ENCODE assay signal across 1 cellular context in the genomic region with DNA sequence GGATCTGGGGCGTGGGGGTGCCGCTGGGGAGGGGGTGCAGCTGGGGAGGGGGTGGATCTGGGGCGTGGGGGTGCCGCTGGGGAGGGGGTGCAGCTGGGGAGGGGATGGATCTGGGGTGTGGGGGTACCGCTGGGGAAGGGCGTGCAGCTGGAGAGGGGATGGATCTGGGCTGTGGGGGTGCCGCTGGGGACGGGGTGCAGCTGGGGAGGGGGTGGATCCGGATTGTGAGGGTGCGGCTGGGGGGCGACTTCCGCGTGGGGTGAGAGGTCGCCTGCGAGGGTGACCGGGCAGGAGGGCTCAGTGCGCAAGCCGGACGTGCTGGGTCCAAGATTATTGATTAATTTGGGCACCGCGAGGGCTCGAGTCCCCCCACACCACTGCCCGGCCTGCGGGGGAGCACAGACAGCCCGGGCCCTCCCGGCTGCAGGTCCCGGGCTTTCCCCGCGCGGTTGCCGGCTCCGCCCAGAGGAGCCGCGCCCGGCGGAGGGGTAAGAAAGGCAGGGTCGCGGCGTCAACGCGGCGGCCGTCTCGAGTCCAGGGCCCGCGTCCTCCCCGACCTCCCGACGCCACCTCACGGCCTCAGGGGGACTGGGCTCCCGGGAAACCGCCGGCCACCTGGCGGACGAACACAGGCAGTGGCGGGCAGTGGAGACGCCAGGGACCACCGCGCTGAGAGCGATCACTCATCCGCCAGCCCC.
TF ChIP-seq lines count a peak whose summit lies in the region.

No MANE protein-coding gene starts in this region.

TF ChIP-seq in GM12878, 131 proteins besides CTCF, POLR2A, EP300 and RAD21 (continued from another document and continues in another):
- no peak for TF ChIP-seq RCOR1 (conservative IDR thresholded peaks at IDR 0.05; ENCODE audit: low read depth, low read length)
- no peak for TF ChIP-seq NFXL1 (IDR thresholded peaks at IDR 0.05; ENCODE audit: borderline replicate concordance)
- no peak for TF ChIP-seq ZNF687 (IDR thresholded peaks at IDR 0.05)
- TF ChIP-seq, protein P1, sequence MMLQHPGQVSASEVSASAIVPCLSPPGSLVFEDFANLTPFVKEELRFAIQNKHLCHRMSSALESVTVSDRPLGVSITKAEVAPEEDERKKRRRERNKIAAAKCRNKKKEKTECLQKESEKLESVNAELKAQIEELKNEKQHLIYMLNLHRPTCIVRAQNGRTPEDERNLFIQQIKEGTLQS (IDR thresholded peaks at IDR 0.05; ENCODE audit: borderline replicate concordance, extremely low read depth, low read depth, low read length), result no peak
- no peak for TF ChIP-seq PAX5 (IDR thresholded peaks at IDR 0.05; ENCODE audit: borderline replicate concordance, low read depth, low read length)
- TF ChIP-seq MEF2B (IDR thresholded peaks at IDR 0.05; ENCODE audit: partially characterized antibody, poor library complexity, severe bottlenecking), result no peak
- TF ChIP-seq BCL11A (IDR thresholded peaks at IDR 0.05; ENCODE audit: low read depth, low read length), result no peak
- no peak for TF ChIP-seq EZH2 (IDR thresholded peaks at IDR 0.05; ENCODE audit: borderline replicate concordance, control insufficient read depth, low read depth, low read length)
- peak; percentile 86 for TF ChIP-seq GATAD2B (conservative IDR thresholded peaks at IDR 0.05; ENCODE audit: low read depth)
- TF ChIP-seq NR2C2 (IDR thresholded peaks at IDR 0.05; ENCODE audit: borderline replicate concordance, control insufficient read depth, insufficient read length, low read depth), result no peak
- TF ChIP-seq ZBTB33 (IDR thresholded peaks at IDR 0.05), result no peak
- TF ChIP-seq, protein P2, sequence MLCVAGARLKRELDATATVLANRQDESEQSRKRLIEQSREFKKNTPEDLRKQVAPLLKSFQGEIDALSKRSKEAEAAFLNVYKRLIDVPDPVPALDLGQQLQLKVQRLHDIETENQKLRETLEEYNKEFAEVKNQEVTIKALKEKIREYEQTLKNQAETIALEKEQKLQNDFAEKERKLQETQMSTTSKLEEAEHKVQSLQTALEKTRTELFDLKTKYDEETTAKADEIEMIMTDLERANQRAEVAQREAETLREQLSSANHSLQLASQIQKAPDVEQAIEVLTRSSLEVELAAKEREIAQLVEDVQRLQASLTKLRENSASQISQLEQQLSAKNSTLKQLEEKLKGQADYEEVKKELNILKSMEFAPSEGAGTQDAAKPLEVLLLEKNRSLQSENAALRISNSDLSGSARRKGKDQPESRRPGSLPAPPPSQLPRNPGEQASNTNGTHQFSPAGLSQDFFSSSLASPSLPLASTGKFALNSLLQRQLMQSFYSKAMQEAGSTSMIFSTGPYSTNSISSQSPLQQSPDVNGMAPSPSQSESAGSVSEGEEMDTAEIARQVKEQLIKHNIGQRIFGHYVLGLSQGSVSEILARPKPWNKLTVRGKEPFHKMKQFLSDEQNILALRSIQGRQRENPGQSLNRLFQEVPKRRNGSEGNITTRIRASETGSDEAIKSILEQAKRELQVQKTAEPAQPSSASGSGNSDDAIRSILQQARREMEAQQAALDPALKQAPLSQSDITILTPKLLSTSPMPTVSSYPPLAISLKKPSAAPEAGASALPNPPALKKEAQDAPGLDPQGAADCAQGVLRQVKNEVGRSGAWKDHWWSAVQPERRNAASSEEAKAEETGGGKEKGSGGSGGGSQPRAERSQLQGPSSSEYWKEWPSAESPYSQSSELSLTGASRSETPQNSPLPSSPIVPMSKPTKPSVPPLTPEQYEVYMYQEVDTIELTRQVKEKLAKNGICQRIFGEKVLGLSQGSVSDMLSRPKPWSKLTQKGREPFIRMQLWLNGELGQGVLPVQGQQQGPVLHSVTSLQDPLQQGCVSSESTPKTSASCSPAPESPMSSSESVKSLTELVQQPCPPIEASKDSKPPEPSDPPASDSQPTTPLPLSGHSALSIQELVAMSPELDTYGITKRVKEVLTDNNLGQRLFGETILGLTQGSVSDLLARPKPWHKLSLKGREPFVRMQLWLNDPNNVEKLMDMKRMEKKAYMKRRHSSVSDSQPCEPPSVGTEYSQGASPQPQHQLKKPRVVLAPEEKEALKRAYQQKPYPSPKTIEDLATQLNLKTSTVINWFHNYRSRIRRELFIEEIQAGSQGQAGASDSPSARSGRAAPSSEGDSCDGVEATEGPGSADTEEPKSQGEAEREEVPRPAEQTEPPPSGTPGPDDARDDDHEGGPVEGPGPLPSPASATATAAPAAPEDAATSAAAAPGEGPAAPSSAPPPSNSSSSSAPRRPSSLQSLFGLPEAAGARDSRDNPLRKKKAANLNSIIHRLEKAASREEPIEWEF (IDR thresholded peaks at IDR 0.05; ENCODE audit: insufficient replicate concordance, low read depth, low read length), result no peak
- no peak for TF ChIP-seq ZSCAN29 (IDR thresholded peaks at IDR 0.05)
- TF ChIP-seq SMARCA5 (IDR thresholded peaks at IDR 0.05), result 0 out of 2 replicates have a peak, but pooled peaks have one; percentile 16
- no peak for TF ChIP-seq SPI1 (IDR thresholded peaks at IDR 0.05; ENCODE audit: borderline replicate concordance, insufficient read depth, low read depth, low read length)
- no peak for TF ChIP-seq NRF1 (conservative IDR thresholded peaks at IDR 0.05; ENCODE audit: low read depth, low read length)
- TF ChIP-seq, protein P3, sequence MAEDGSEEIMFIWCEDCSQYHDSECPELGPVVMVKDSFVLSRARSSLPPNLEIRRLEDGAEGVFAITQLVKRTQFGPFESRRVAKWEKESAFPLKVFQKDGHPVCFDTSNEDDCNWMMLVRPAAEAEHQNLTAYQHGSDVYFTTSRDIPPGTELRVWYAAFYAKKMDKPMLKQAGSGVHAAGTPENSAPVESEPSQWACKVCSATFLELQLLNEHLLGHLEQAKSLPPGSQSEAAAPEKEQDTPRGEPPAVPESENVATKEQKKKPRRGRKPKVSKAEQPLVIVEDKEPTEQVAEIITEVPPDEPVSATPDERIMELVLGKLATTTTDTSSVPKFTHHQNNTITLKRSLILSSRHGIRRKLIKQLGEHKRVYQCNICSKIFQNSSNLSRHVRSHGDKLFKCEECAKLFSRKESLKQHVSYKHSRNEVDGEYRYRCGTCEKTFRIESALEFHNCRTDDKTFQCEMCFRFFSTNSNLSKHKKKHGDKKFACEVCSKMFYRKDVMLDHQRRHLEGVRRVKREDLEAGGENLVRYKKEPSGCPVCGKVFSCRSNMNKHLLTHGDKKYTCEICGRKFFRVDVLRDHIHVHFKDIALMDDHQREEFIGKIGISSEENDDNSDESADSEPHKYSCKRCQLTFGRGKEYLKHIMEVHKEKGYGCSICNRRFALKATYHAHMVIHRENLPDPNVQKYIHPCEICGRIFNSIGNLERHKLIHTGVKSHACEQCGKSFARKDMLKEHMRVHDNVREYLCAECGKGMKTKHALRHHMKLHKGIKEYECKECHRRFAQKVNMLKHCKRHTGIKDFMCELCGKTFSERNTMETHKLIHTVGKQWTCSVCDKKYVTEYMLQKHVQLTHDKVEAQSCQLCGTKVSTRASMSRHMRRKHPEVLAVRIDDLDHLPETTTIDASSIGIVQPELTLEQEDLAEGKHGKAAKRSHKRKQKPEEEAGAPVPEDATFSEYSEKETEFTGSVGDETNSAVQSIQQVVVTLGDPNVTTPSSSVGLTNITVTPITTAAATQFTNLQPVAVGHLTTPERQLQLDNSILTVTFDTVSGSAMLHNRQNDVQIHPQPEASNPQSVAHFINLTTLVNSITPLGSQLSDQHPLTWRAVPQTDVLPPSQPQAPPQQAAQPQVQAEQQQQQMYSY (CRISPR knock-in tag; IDR thresholded peaks at IDR 0.05), result no peak
- TF ChIP-seq, protein P4, sequence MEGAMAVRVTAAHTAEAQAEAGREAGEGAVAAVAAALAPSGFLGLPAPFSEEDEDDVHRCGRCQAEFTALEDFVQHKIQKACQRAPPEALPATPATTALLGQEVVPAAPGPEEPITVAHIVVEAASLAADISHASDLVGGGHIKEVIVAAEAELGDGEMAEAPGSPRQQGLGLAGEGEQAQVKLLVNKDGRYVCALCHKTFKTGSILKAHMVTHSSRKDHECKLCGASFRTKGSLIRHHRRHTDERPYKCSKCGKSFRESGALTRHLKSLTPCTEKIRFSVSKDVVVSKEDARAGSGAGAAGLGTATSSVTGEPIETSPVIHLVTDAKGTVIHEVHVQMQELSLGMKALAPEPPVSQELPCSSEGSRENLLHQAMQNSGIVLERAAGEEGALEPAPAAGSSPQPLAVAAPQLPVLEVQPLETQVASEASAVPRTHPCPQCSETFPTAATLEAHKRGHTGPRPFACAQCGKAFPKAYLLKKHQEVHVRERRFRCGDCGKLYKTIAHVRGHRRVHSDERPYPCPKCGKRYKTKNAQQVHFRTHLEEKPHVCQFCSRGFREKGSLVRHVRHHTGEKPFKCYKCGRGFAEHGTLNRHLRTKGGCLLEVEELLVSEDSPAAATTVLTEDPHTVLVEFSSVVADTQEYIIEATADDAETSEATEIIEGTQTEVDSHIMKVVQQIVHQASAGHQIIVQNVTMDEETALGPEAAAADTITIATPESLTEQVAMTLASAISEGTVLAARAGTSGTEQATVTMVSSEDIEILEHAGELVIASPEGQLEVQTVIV (IDR thresholded peaks at IDR 0.05; ENCODE audit: borderline replicate concordance, partially characterized antibody), result no peak
- 0 out of 2 replicates have a peak, but pooled peaks have one; percentile 14 for TF ChIP-seq RUNX3 (IDR thresholded peaks at IDR 0.05; ENCODE audit: low read length)
- TF ChIP-seq, protein P5, sequence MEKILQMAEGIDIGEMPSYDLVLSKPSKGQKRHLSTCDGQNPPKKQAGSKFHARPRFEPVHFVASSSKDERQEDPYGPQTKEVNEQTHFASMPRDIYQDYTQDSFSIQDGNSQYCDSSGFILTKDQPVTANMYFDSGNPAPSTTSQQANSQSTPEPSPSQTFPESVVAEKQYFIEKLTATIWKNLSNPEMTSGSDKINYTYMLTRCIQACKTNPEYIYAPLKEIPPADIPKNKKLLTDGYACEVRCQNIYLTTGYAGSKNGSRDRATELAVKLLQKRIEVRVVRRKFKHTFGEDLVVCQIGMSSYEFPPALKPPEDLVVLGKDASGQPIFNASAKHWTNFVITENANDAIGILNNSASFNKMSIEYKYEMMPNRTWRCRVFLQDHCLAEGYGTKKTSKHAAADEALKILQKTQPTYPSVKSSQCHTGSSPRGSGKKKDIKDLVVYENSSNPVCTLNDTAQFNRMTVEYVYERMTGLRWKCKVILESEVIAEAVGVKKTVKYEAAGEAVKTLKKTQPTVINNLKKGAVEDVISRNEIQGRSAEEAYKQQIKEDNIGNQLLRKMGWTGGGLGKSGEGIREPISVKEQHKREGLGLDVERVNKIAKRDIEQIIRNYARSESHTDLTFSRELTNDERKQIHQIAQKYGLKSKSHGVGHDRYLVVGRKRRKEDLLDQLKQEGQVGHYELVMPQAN (conservative IDR thresholded peaks at IDR 0.05), result no peak
- TF ChIP-seq SUZ12 (IDR thresholded peaks at IDR 0.05; ENCODE audit: unreplicated experiment), result no peak
- TF ChIP-seq PML (IDR thresholded peaks at IDR 0.05; ENCODE audit: low read length), result no peak
- no peak for TF ChIP-seq JUNB (IDR thresholded peaks at IDR 0.05)
- TF ChIP-seq, protein P6, sequence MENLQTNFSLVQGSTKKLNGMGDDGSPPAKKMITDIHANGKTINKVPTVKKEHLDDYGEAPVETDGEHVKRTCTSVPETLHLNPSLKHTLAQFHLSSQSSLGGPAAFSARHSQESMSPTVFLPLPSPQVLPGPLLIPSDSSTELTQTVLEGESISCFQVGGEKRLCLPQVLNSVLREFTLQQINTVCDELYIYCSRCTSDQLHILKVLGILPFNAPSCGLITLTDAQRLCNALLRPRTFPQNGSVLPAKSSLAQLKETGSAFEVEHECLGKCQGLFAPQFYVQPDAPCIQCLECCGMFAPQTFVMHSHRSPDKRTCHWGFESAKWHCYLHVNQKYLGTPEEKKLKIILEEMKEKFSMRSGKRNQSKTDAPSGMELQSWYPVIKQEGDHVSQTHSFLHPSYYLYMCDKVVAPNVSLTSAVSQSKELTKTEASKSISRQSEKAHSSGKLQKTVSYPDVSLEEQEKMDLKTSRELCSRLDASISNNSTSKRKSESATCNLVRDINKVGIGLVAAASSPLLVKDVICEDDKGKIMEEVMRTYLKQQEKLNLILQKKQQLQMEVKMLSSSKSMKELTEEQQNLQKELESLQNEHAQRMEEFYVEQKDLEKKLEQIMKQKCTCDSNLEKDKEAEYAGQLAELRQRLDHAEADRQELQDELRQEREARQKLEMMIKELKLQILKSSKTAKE (IDR thresholded peaks at IDR 0.05; ENCODE audit: low read depth, poor library complexity, severe bottlenecking), result no peak
